In genomic region chr17:73801455-73802100, GRCh38 we compare ENCODE assay signal across 16 cellular contexts.
"Had no signal": no experiment of that assay in that cellular context is flagged by ENCODE, and none has a peak within 500 bp of the region (broad histone marks: within the 10 kb centered on the region; RNA-seq: fewer than 3 reads in every experiment).

No MANE protein-coding gene starts in this region.

- FAIRE-seq: keratinocyte had no signal

- H3K27me3 Mint-ChIP-seq: activated CD4-positive, alpha-beta T cell treated with anti-CD3 and anti-CD28 coated beads, Interleukin-2, amount 10 ng/mL, durations not matched to agents 24 days and 14 days had no signal

- H3K36me3 Mint-ChIP-seq: type B pancreatic cell had no signal

- H3K4me1 ChIP-seq: psoas muscle had no signal

- H3K27ac Mint-ChIP-seq: activated B cell treated with CpG ODN at 0.5 μM for 24 hours; activated CD4-positive, alpha-beta T cell treated with anti-CD3 and anti-CD28 coated beads, Interleukin-2, amount 10 ng/mL, durations not matched to agents 24 days and 14 days; dendritic cell treated with granulocyte-macrophage colony-stimulating factor and Interleukin-4, amounts not matched to agents 40 ng/mL and 50 ng/mL, for 4 days; effector memory CD8-positive, alpha-beta T cell; nephron progenitor cell; type B pancreatic cell had no signal

- DNase-seq: activated B cell treated with CpG ODN at 0.5 μM for 24 hours; activated CD4-positive, alpha-beta T cell treated with anti-CD3 and anti-CD28 coated beads, Interleukin-2, amount 10 ng/mL, durations not matched to agents 24 days and 14 days; amniotic stem cell; body of pancreas; effector memory CD8-positive, alpha-beta T cell; left ventricle myocardium superior; mesendoderm; nephron progenitor cell; psoas muscle; stimulated activated CD4-positive, alpha-beta T cell treated with anti-CD3 and anti-CD28 coated beads, Interleukin-2, amount 100 ng/mL, for 48 hours; stimulated activated naive CD4-positive, alpha-beta T cell treated with Interleukin-2 at 50 U/mL for 16 hours had no signal

- ATAC-seq: activated naive CD4-positive, alpha-beta T cell treated with anti-CD3 and anti-CD28 coated beads, Interleukin-2, amount 50 U/mL, for 72 hours; body of pancreas; effector memory CD8-positive, alpha-beta T cell; gastroesophageal sphincter; left ventricle myocardium superior; psoas muscle had no signal

- H3K4me3 ChIP-seq: body of pancreas, gastroesophageal sphincter, psoas muscle had no signal

- H3K27ac ChIP-seq: body of pancreas, gastroesophageal sphincter, psoas muscle had no signal

- H3K4me3 Mint-ChIP-seq: activated B cell treated with CpG ODN at 0.5 μM for 24 hours; activated CD4-positive, alpha-beta T cell treated with anti-CD3 and anti-CD28 coated beads, Interleukin-2, amount 10 ng/mL, durations not matched to agents 24 days and 14 days; dendritic cell treated with granulocyte-macrophage colony-stimulating factor and Interleukin-4, amounts not matched to agents 40 ng/mL and 50 ng/mL, for 4 days; effector memory CD8-positive, alpha-beta T cell; nephron progenitor cell; type B pancreatic cell had no signal

- H3K4me1 Mint-ChIP-seq: activated B cell treated with CpG ODN at 0.5 μM for 24 hours; activated CD4-positive, alpha-beta T cell treated with anti-CD3 and anti-CD28 coated beads, Interleukin-2, amount 10 ng/mL, durations not matched to agents 24 days and 14 days had no signal

- H3K9me3 ChIP-seq: psoas muscle had no signal
